In the genomic region with DNA sequence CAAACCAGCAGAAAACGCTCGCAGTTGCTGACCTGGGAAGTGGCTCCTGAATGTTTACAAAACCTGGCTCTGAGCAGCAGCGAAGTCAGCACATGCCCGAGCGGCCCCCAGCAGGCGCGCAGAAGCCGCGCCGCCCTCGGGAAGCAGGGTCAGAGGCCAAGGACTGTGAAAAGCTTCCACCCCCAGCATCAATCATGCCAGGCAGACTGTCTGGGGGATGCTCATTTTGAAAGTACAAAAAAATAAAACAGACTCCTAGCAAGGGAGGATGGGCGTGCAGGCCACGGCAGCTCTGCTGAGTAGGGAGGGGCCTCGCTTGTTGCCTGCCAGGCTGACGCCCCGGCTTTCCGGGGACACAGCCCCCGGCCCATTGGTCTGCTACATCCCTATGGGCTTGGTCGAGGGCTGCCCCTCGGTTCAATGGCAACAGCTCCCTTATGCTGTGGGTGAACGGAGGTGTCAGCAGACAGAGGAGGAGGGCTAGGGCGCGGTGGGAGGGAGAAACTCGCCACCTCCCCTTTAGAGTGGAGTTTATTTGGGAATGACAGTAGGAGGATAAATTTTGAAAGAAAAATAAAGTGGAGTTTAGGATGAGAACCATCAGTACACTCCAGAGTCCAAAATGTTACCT, we compare ENCODE assay signal across 8 cellular contexts. TPM values are rescaled to one million over a fixed set of nuclear protein-coding genes. Genes with fewer than 3 reads are reported as not detected.
DNase-seq lines count a peak whose midpoint lies in the region; ATAC-seq lines count a peak whose summit lies in the region.

No MANE protein-coding gene starts in this region.

- ATAC-seq in esophagus mucosa (peak; percentile 7), HG03457 (IDR thresholded peaks at IDR 0.05; ENCODE audit: unreplicated experiment) (no peak)

- peak; percentile 66 for DNase-seq in NCI-H510A treated with DMSO at 0.1 percent for 48 hours (lab: John Stamatoyannopoulos, UW)
- no peak for DNase-seq in NCI-H510A (lab: John Stamatoyannopoulos, UW)
- peak; percentile 76 for DNase-seq in activated CD4-positive, alpha-beta T cell treated with anti-CD3 and anti-CD28 coated beads for 48 hours
- peak; percentile 34 to 51 for DNase-seq in stimulated activated CD4-positive, alpha-beta T cell treated with anti-CD3 and anti-CD28 coated beads, Interleukin-1b, Interleukin-23, amount 100 ng/mL, for 4 hours (ENCODE audit: low read depth in 2 of 2)
- DNase-seq in GM19240 (ENCODE audit: insufficient read length, low spot score) = no peak
- no peak for DNase-seq in KG1 (lab: John Stamatoyannopoulos, UW)

RNA-seq across cellular contexts. Expression of a gene that starts 37.7 kb away (rescaled TPM):
- 3.9 TPM for total RNA-seq in esophagus mucosa

RNA-seq across cellular contexts. Expression of a gene that starts 37.7 kb away (rescaled TPM):
- total RNA-seq in esophagus mucosa = 14.0 TPM

RNA-seq across cellular contexts. Expression of a gene that starts 49.2 kb away (rescaled TPM):
- 146 TPM for total RNA-seq in esophagus mucosa

RNA-seq across cellular contexts. Expression of a gene that starts 49.3 kb away (rescaled TPM):
- total RNA-seq in esophagus mucosa = 11.7 TPM

Comparison
In these comparisons a context has a peak if more than half of its experiments do, and no peak if none do; other contexts are left out.
1. DNase-seq: peak in NCI-H510A treated with DMSO at 0.1 percent for 48 hours (single experiment), activated CD4-positive, alpha-beta T cell treated with anti-CD3 and anti-CD28 coated beads for 48 hours (single experiment) and stimulated activated CD4-positive, alpha-beta T cell treated with anti-CD3 and anti-CD28 coated beads, Interleukin-1b, Interleukin-23, amount 100 ng/mL, for 4 hours (2 of 2); none in NCI-H510A (single experiment), GM19240 (single experiment) and KG1 (single experiment).